Comparison of ENCODE assay signal across 12 cellular contexts in genomic region chr22:23695748-23696325, GRCh38. TPM values are rescaled to one million over a fixed set of nuclear protein-coding genes. Genes with fewer than 3 reads are reported as not detected.
DNase-seq lines count a peak whose midpoint lies in the region; ATAC-seq and TF ChIP-seq lines count a peak whose summit lies in the region.
"Had no signal": no experiment of that assay in that cellular context is flagged by ENCODE, and none has a peak within 500 bp of the region (broad histone marks: within the 10 kb centered on the region; RNA-seq: fewer than 3 reads in every experiment).

No MANE protein-coding gene starts in this region.

- H4K20me1 ChIP-seq in BLaER1 treated with 17β-estradiol and CSF1 and Interleukin-3, amounts not matched to agents 10 nM and 100 nM, result peaks cover 0 to 60% (median 6%) of the 10 kb centered on the region in 11 experiments; a peak in 8 of 22 replicates

- H3K36me3 ChIP-seq in BLaER1 treated with 17β-estradiol and CSF1 and Interleukin-3, amounts not matched to agents 10 nM and 100 nM, result peaks cover 59 to 77% (median 67%) of the 10 kb centered on the region in 11 experiments
- H3K36me3 ChIP-seq in mucosa of rectum (ENCODE audit: control insufficient read depth in 2 of 2, insufficient read depth in 2 of 2, low read length in 2 of 2), result peaks cover 42 to 46% of the 10 kb centered on the region in 2 donors
- peaks cover 0 to 7% of the 10 kb centered on the region in 2 donors for H3K36me3 ChIP-seq in body of pancreas (replicated peaks in 1 of 2; ENCODE audit: insufficient read depth in 1 of 2, low read depth in 2 of 2)

- H3K27ac Mint-ChIP-seq in activated CD8-positive, alpha-beta T cell treated with anti-CD3 and anti-CD28 coated beads, Interleukin-2, amount 10 ng/mL, durations not matched to agents 7 days and 5 days, result peak overlapping the region; percentile 100

- peak overlapping the region; percentile 86 to 99 (median 94) for H3K4me2 ChIP-seq in BLaER1 treated with 17β-estradiol and CSF1 and Interleukin-3, amounts not matched to agents 10 nM and 100 nM

- POLR2A ChIA-PET in activated CD8-positive, alpha-beta T cell treated with anti-CD3 and anti-CD28 coated beads, Interleukin-2, amount 10 ng/mL, durations not matched to agents 7 days and 5 days (lab: Charles Lee), result interaction anchor here (0.7 to 3.0 kb wide), 5 partner anchors 10 to 73 kb away, joined by 3 to 41 read pairs (median 7); partner anchors contain the start of gene ZNF70

- H3K4me3 ChIP-seq in BLaER1 treated with 17β-estradiol and CSF1 and Interleukin-3, amounts not matched to agents 10 nM and 100 nM, result peak overlapping the region in 8 of 10 experiments; percentile 22 to 52 (median 44); a peak in 15 of 20 replicates
- H3K4me3 ChIP-seq in mucosa of rectum (ENCODE audit: low read length in 2 of 2) (no peak overlapping the region), body of pancreas (no peak overlapping the region)

- no peak for TF ChIP-seq CTCF in body of pancreas (IDR thresholded peaks at IDR 0.05)

- H3K27me3 ChIP-seq in BLaER1 treated with 17β-estradiol and CSF1 and Interleukin-3, amounts not matched to agents 10 nM and 100 nM, result no peaks in the 10 kb centered on the region
- H3K27me3 ChIP-seq in mucosa of rectum (ENCODE audit: control insufficient read depth in 2 of 2, insufficient read depth in 2 of 2, low read length in 2 of 2), result no peaks in the 10 kb centered on the region
- no peaks in the 10 kb centered on the region for H3K27me3 ChIP-seq in body of pancreas

- WGBS in body of pancreas, 2 donors, result 82 to 91% methylated on average over 6 to 14 of the region's 14 CpGs

- H3K36me3 Mint-ChIP-seq in activated CD8-positive, alpha-beta T cell treated with anti-CD3 and anti-CD28 coated beads, Interleukin-2, amount 10 ng/mL, durations not matched to agents 7 days and 5 days (ENCODE audit: low read depth), result peaks cover 63% of the 10 kb centered on the region

- H3K4me3 Mint-ChIP-seq in activated CD8-positive, alpha-beta T cell treated with anti-CD3 and anti-CD28 coated beads, Interleukin-2, amount 10 ng/mL, durations not matched to agents 7 days and 5 days, result peak overlapping the region; percentile 98

- H3K27me3 Mint-ChIP-seq in activated CD8-positive, alpha-beta T cell treated with anti-CD3 and anti-CD28 coated beads, Interleukin-2, amount 10 ng/mL, durations not matched to agents 7 days and 5 days (ENCODE audit: low read depth), result no peaks in the 10 kb centered on the region

- H3K9ac ChIP-seq in BLaER1 treated with 17β-estradiol and CSF1 and Interleukin-3, amounts not matched to agents 10 nM and 100 nM, result peak overlapping the region in 10 of 11 experiments; percentile 51 to 84 (median 78); a peak in 20 of 22 replicates
- H3K9ac ChIP-seq in mucosa of rectum (ENCODE audit: low read depth in 1 of 2, low read length in 2 of 2), result no peak overlapping the region

- no peaks in the 10 kb centered on the region for H3K9me3 ChIP-seq in BLaER1 treated with 17β-estradiol and CSF1 and Interleukin-3, amounts not matched to agents 10 nM and 100 nM (replicated peaks in 1 of 11)
- H3K9me3 ChIP-seq in mucosa of rectum (ENCODE audit: control insufficient read depth in 2 of 2, low read length in 2 of 2), result no peaks in the 10 kb centered on the region
- H3K9me3 ChIP-seq in body of pancreas, result no peaks in the 10 kb centered on the region

- peak; percentile 19 for DNase-seq in GM19240 (ENCODE audit: insufficient read length, low spot score)
- DNase-seq in activated CD8-positive, alpha-beta T cell treated with anti-CD3 and anti-CD28 coated beads, Interleukin-2, amount 10 ng/mL, durations not matched to agents 7 days and 5 days, result no peak
- DNase-seq in NCI-H2171 treated with DMSO at 0.1 percent for 48 hours (lab: John Stamatoyannopoulos, UW), result no peak
- no peak for DNase-seq in body of pancreas
- no peak for DNase-seq in activated gamma-delta T cell (lab: John Stamatoyannopoulos, UW)
- DNase-seq in SIG-M5 (lab: John Stamatoyannopoulos, UW), result no peak
- DNase-seq: NCI-H2029 treated with DMSO at 0.1 percent for 48 hours had no signal

- no peak for ATAC-seq in activated CD8-positive, alpha-beta T cell treated with anti-CD3 and anti-CD28 coated beads, Interleukin-2, amount 10 ng/mL, durations not matched to agents 7 days and 5 days
- ATAC-seq in body of pancreas, result no peak

- no peaks in the 10 kb centered on the region for H3K9me3 Mint-ChIP-seq in activated CD8-positive, alpha-beta T cell treated with anti-CD3 and anti-CD28 coated beads, Interleukin-2, amount 10 ng/mL, durations not matched to agents 7 days and 5 days (ENCODE audit: insufficient read depth)

- H3K4me1 ChIP-seq in BLaER1 treated with 17β-estradiol and CSF1 and Interleukin-3, amounts not matched to agents 10 nM and 100 nM, result peaks cover 41 to 79% (median 75%) of the 10 kb centered on the region in 10 experiments
- H3K4me1 ChIP-seq in mucosa of rectum (ENCODE audit: control insufficient read depth in 2 of 2, insufficient read depth in 2 of 2, low read length in 2 of 2) (peaks cover 0 to 2% of the 10 kb centered on the region in 2 donors), body of pancreas (peaks cover 7% of the 10 kb centered on the region)

- no peak for TF ChIP-seq POLR2A in body of pancreas (IDR thresholded peaks at IDR 0.05)

- intact Hi-C loops in body of pancreas (cut with DNase I), result loop anchor here (10.0 kb wide), 1 partner anchor 61 kb away; the partner anchor contains the start of gene DRICH1

- peaks cover 42% of the 10 kb centered on the region for H3K4me1 Mint-ChIP-seq in activated CD8-positive, alpha-beta T cell treated with anti-CD3 and anti-CD28 coated beads, Interleukin-2, amount 10 ng/mL, durations not matched to agents 7 days and 5 days (ENCODE audit: low read depth)

- CTCF ChIA-PET in activated CD8-positive, alpha-beta T cell treated with anti-CD3 and anti-CD28 coated beads, Interleukin-2, amount 10 ng/mL, durations not matched to agents 7 days and 5 days (lab: Charles Lee), result interaction anchor here (1.0 to 2.5 kb wide), 5 partner anchors 10 to 198 kb away, joined by 3 to 11 read pairs (median 6); partner anchors contain the start of gene MIF

- H3K27ac ChIP-seq in BLaER1 treated with 17β-estradiol and CSF1 and Interleukin-3, amounts not matched to agents 10 nM and 100 nM, result peak overlapping the region in 10 of 11 experiments; percentile 75 to 97 (median 91); a peak in 20 of 22 replicates
- H3K27ac ChIP-seq in mucosa of rectum (ENCODE audit: low read depth in 2 of 2, low read length in 2 of 2) (peak overlapping the region; percentile 13 to 74), body of pancreas (no peak overlapping the region)
- H3K27ac ChIP-seq: C4-2B had no signal

RNA-seq across cellular contexts. Expression of gene RGL4, which starts 5.0 kb away (rescaled TPM):
- total RNA-seq in activated CD8-positive, alpha-beta T cell treated with anti-CD3 and anti-CD28 coated beads, Interleukin-2, amount 10 ng/mL, durations not matched to agents 7 days and 5 days, result 10 to 100 TPM; 34.0 to 38.5 TPM
- total RNA-seq in body of pancreas, result not detected
- total RNA-seq: bronchial epithelial cell, fibroblast of lung had no signal

RNA-seq across cellular contexts. Expression of gene ZNF70, which starts 55.1 kb away (rescaled TPM):
- 1 to 10 TPM; 2.1 to 2.2 TPM for total RNA-seq in activated CD8-positive, alpha-beta T cell treated with anti-CD3 and anti-CD28 coated beads, Interleukin-2, amount 10 ng/mL, durations not matched to agents 7 days and 5 days
- 1 to 10 TPM; 4.2 to 9.9 TPM for total RNA-seq in body of pancreas

RNA-seq across cellular contexts. Expression of gene VPREB3, which starts 58.4 kb away (rescaled TPM):
- total RNA-seq in activated CD8-positive, alpha-beta T cell treated with anti-CD3 and anti-CD28 coated beads, Interleukin-2, amount 10 ng/mL, durations not matched to agents 7 days and 5 days, result not detected
- total RNA-seq in body of pancreas, result not detected
- total RNA-seq: bronchial epithelial cell, fibroblast of lung had no signal

Comparison
In these comparisons a context has a peak if more than half of its experiments do, and no peak if none do; other contexts are left out.
1. H3K27ac ChIP-seq: peak in BLaER1 treated with 17β-estradiol and CSF1 and Interleukin-3, amounts not matched to agents 10 nM and 100 nM (10 of 11) and mucosa of rectum (2 of 2); none in body of pancreas (0 of 4).
2. H3K4me3 ChIP-seq: peak in BLaER1 treated with 17β-estradiol and CSF1 and Interleukin-3, amounts not matched to agents 10 nM and 100 nM (8 of 10); none in mucosa of rectum (0 of 2) and body of pancreas (0 of 2).
3. H3K9ac ChIP-seq: peak in BLaER1 treated with 17β-estradiol and CSF1 and Interleukin-3, amounts not matched to agents 10 nM and 100 nM (10 of 11); none in mucosa of rectum (0 of 2).
4. RNA of gene RGL4, which starts 5.0 kb away (total RNA-seq): 34.0 to 38.5 TPM in activated CD8-positive, alpha-beta T cell treated with anti-CD3 and anti-CD28 coated beads, Interleukin-2, amount 10 ng/mL, durations not matched to agents 7 days and 5 days; not detected in body of pancreas; every median in the first group is over 10 times any median in the second.